Comparison of ENCODE assay signal across 9 cellular contexts in genomic region chr15:73936181-73936580, GRCh38. TPM values are rescaled to one million over a fixed set of nuclear protein-coding genes. Genes with fewer than 3 reads are reported as not detected.
DNase-seq lines count a peak whose midpoint lies in the region; ATAC-seq and TF ChIP-seq lines count a peak whose summit lies in the region.
"Had no signal": no experiment of that assay in that cellular context is flagged by ENCODE, and none has a peak within 500 bp of the region (broad histone marks: within the 10 kb centered on the region; RNA-seq: fewer than 3 reads in every experiment).

No MANE protein-coding gene starts in this region.

- H4K20me1 ChIP-seq in PC-9 (ENCODE audit: insufficient read depth), result no peaks in the 10 kb centered on the region

- H3F3A ChIP-seq in PC-9 (ENCODE audit: insufficient read depth, low read depth), result peaks cover 82% of the 10 kb centered on the region

- no peaks in the 10 kb centered on the region for H3K36me3 Mint-ChIP-seq in nephron progenitor cell (ENCODE audit: low read depth)

- H2AFZ ChIP-seq in PC-9, result no peak overlapping the region

- peak overlapping the region; percentile 86 for H3K27ac ChIP-seq in PC-9
- H3K27ac ChIP-seq: colonic mucosa had no signal

- in situ Hi-C loops in Caki2 (cut with HindIII; ENCODE audit: low pct_unique_long_range_greater_than_20kb, low sequenced_read_pairs), result no loop called here

- peaks cover 73% of the 10 kb centered on the region for H3K79me2 ChIP-seq in PC-9 (ENCODE audit: low read depth)

- peak overlapping the region; percentile 98 for H3K4me2 ChIP-seq in PC-9

- POLR2A ChIA-PET in PC-9 (lab: Charles Lee; ENCODE audit: unreplicated experiment), result interaction anchor here (0.6 kb wide), 1 partner anchor 9 kb away, joined by 3 read pairs; no protein-coding TSS in a partner anchor

- peaks cover 3% of the 10 kb centered on the region for H3K27me3 Mint-ChIP-seq in nephron progenitor cell (ENCODE audit: low read depth, poor library complexity)

- intact Hi-C loops in PC-9 (cut with micrococcal nuclease; ENCODE audit: unreplicated experiment), result no loop called here

- H3K4me3 ChIP-seq in PC-9, result peak overlapping the region; percentile 55
- H3K4me3 ChIP-seq: colonic mucosa had no signal

- no peaks in the 10 kb centered on the region for H3K27me3 ChIP-seq in PC-9 (ENCODE audit: insufficient read depth, low read depth)
- H3K27me3 ChIP-seq: colonic mucosa had no signal

- H3K4me1 Mint-ChIP-seq in nephron progenitor cell, result peaks cover 59% of the 10 kb centered on the region

- H3K9me3 ChIP-seq in PC-9 (ENCODE audit: insufficient read depth, low read depth), result no peaks in the 10 kb centered on the region
- H3K9me3 ChIP-seq: colonic mucosa had no signal

- 0 out of 2 replicates have a peak, but pooled peaks cover 11% of the 10 kb centered on the region for H3K36me3 ChIP-seq in PC-9 (ENCODE audit: low read depth)
- H3K36me3 ChIP-seq: colonic mucosa had no signal

- no TSS peak for BruUV-seq in PC-9 (replicated peaks; lab: Mats Ljungman, UMichigan)

- no peaks in the 10 kb centered on the region for H3K9me3 Mint-ChIP-seq in nephron progenitor cell

- ATAC-seq in HG02870 (IDR thresholded peaks at IDR 0.05; ENCODE audit: unreplicated experiment) (no peak), GM21576 (IDR thresholded peaks at IDR 0.05; ENCODE audit: unreplicated experiment) (no peak)

- DNase-seq in Caki2 (ENCODE audit: low read depth) (peak; percentile 10), PC-9 (peak; percentile 26 to 57), fibroblast of gingiva (ENCODE audit: low read depth) (peak; percentile 46), nephron progenitor cell (no peak), DMS79 treated with DMSO at 0.1 percent for 48 hours (lab: John Stamatoyannopoulos, UW) (no peak), NCI-H1048 (lab: John Stamatoyannopoulos, UW) (no peak)
- DNase-seq: colonic mucosa had no signal

- peak overlapping the region; percentile 56 for H3K27ac Mint-ChIP-seq in nephron progenitor cell

- CTCF ChIA-PET in PC-9 (lab: Charles Lee), result no interaction called here

- no peaks in the 10 kb centered on the region for H3K9me2 ChIP-seq in PC-9 (ENCODE audit: insufficient read depth)

- H3K4me1 ChIP-seq in PC-9 (replicated peaks; ENCODE audit: insufficient read depth), result peaks cover 97% of the 10 kb centered on the region
- H3K4me1 ChIP-seq: colonic mucosa had no signal

- H3K4me3 Mint-ChIP-seq in nephron progenitor cell, result peak overlapping the region; percentile 15

- no peak; the same call in 1 of the 2 replicates for TF ChIP-seq CTCF in PC-9 (conservative IDR thresholded peaks at IDR 0.05)
- TF ChIP-seq CTCF in nephron progenitor cell (IDR thresholded peaks at IDR 0.05), result no peak

RNA-seq across cellular contexts. Expression of gene LOXL1, which starts 9.9 kb away (rescaled TPM):
- total RNA-seq in Caki2 (2014; rRNA removed; shearing (Covaris generic); ENCODE audit: low replicate concordance), result 22.7 and 27.1 TPM in 2 replicates
- total RNA-seq in PC-9 (2021), result 35.8 and 50.7 TPM in 2 replicates

RNA-seq across cellular contexts. Expression of gene STOML1, which starts 55.9 kb away (rescaled TPM):
- 24.1 and 33.0 TPM in 2 replicates for total RNA-seq in Caki2 (2014; rRNA removed; shearing (Covaris generic); ENCODE audit: low replicate concordance)
- total RNA-seq in PC-9 (2021), result 6.0 and 6.1 TPM in 2 replicates

RNA-seq across cellular contexts. Expression of gene PML, which starts 58.3 kb away (rescaled TPM):
- total RNA-seq in Caki2 (2014; rRNA removed; shearing (Covaris generic); ENCODE audit: low replicate concordance), result 20.6 and 22.2 TPM in 2 replicates
- 67.2 and 81.8 TPM in 2 replicates for total RNA-seq in PC-9 (2021)

Comparison
In these comparisons a context has a peak if more than half of its experiments do, and no peak if none do; other contexts are left out.
1. DNase-seq: peak in Caki2 (single experiment), PC-9 (2 of 2) and fibroblast of gingiva (single experiment); none in nephron progenitor cell (single experiment), DMS79 treated with DMSO at 0.1 percent for 48 hours (single experiment) and NCI-H1048 (single experiment).